14 cellular contexts compared by ENCODE assay signal in genomic region chr10:86110156-86110786, GRCh38.
A peak's percentile ranks its signal among the peaks of the same experiment; 100 is the strongest.
DNase-seq lines count a peak whose midpoint lies in the region; ATAC-seq and TF ChIP-seq lines count a peak whose summit lies in the region.
"Had no signal": no experiment of that assay in that cellular context is flagged by ENCODE, and none has a peak within 500 bp of the region (broad histone marks: within the 10 kb centered on the region; RNA-seq: fewer than 3 reads in every experiment).

No MANE protein-coding gene starts in this region.

- no peak overlapping the region for H3K4me3 Mint-ChIP-seq in WTC11
- H3K4me3 Mint-ChIP-seq in neural crest cell, result no peak overlapping the region
- H3K4me3 Mint-ChIP-seq: brain, T-cell had no signal

- no peaks in the 10 kb centered on the region for H3K27me3 Mint-ChIP-seq in WTC11 (ENCODE audit: low read depth)
- no peaks in the 10 kb centered on the region for H3K27me3 Mint-ChIP-seq in neural crest cell (ENCODE audit: low read depth)

- no peak overlapping the region for H3K27ac Mint-ChIP-seq in WTC11
- no peak overlapping the region for H3K27ac Mint-ChIP-seq in neural crest cell (ENCODE audit: unreplicated experiment)
- H3K27ac Mint-ChIP-seq: brain, T-cell had no signal

- DNase-seq in activated CD4-positive, alpha-beta T cell treated with anti-CD3 and anti-CD28 coated beads for 48 hours, result peak; percentile 7
- DNase-seq in activated CD4-positive, alpha-beta T cell treated with anti-CD3 and anti-CD28 coated beads for 4 hours, result no peak
- DNase-seq in GM13977 (ENCODE audit: low spot score) (no peak), WTC11 (ENCODE audit: low spot score) (peak; percentile 63), neural crest cell (ENCODE audit: low read depth, low spot score) (no peak), DMS53 treated with DMSO at 0.1 percent for 48 hours (lab: John Stamatoyannopoulos, UW; ENCODE audit: unreplicated experiment) (no peak)
- DNase-seq in activated T-cell treated with anti-CD3 and anti-CD28 coated beads, Interleukin-2, amount 50 U/mL, for 1 hour, result no peak
- DNase-seq: activated naive CD4-positive, alpha-beta T cell treated with anti-CD3 and anti-CD28 coated beads, Interleukin-2, amount 50 U/mL, for 16 hours; pancreas; T-cell; thyroid gland had no signal

- ATAC-seq in WTC11 (peak; percentile 94), GM21515 (IDR thresholded peaks at IDR 0.05; ENCODE audit: unreplicated experiment) (no peak)
- ATAC-seq: left lobe of liver, pancreas, T-cell had no signal

- in situ Hi-C loops in GM13977 (cut with MboI; ENCODE audit: low pct_unique_long_range_greater_than_20kb, low sequenced_read_pairs, unreplicated experiment), result no loop called here

- POLR2A ChIA-PET in WTC11 (lab: Charles Lee), result no interaction called here

- H3K9me3 Mint-ChIP-seq in WTC11, result no peaks in the 10 kb centered on the region
- no peaks in the 10 kb centered on the region for H3K9me3 Mint-ChIP-seq in neural crest cell
- H3K9me3 Mint-ChIP-seq: T-cell had no signal

- no peaks in the 10 kb centered on the region for H3K36me3 Mint-ChIP-seq in WTC11
- H3K36me3 Mint-ChIP-seq in neural crest cell (ENCODE audit: low read depth), result no peaks in the 10 kb centered on the region
- H3K36me3 Mint-ChIP-seq: brain, T-cell had no signal

- TF ChIP-seq CTCF in GM13977 (IDR thresholded peaks at IDR 0.05; ENCODE audit: extremely low read depth, insufficient read depth, missing control alignments) (peak; percentile 43), WTC11 (IDR thresholded peaks at IDR 0.05) (peak; percentile 70), neural crest cell (conservative IDR thresholded peaks at IDR 0.05) (peak; percentile 32)

- CTCF ChIA-PET in WTC11 (lab: Charles Lee), result interaction anchor here (0.6 to 2.2 kb wide), 17 partner anchors 9 to 467 kb away, joined by 3 to 8 read pairs (median 3); no protein-coding TSS in a partner anchor

- no peaks in the 10 kb centered on the region for H3K4me1 Mint-ChIP-seq in WTC11
- no peaks in the 10 kb centered on the region for H3K4me1 Mint-ChIP-seq in neural crest cell
- H3K4me1 Mint-ChIP-seq: T-cell had no signal

TF ChIP-seq in WTC11, 78 proteins besides CTCF, POLR2A, EP300 and RAD21:
- TF ChIP-seq TCF7 (CRISPR knock-in tag; IDR thresholded peaks at IDR 0.05; ENCODE audit: low read depth) (no peak), HMGA2 (CRISPR knock-in tag; IDR thresholded peaks at IDR 0.05) (no peak), ZNF138 (CRISPR knock-in tag; conservative IDR thresholded peaks at IDR 0.05) (no peak), RELA (CRISPR knock-in tag; IDR thresholded peaks at IDR 0.05; ENCODE audit: borderline replicate concordance) (no peak), FOXJ3 (CRISPR knock-in tag; IDR thresholded peaks at IDR 0.05; ENCODE audit: borderline replicate concordance) (no peak), CREM (CRISPR knock-in tag; IDR thresholded peaks at IDR 0.05) (no peak), MLX (CRISPR knock-in tag; IDR thresholded peaks at IDR 0.05) (no peak), ELF4 (CRISPR knock-in tag; IDR thresholded peaks at IDR 0.05; ENCODE audit: low read depth) (no peak), MXD4 (CRISPR knock-in tag; IDR thresholded peaks at IDR 0.05; ENCODE audit: borderline replicate concordance) (no peak), ZNF219 (CRISPR knock-in tag; IDR thresholded peaks at IDR 0.05; ENCODE audit: borderline replicate concordance) (no peak), ATF3 (CRISPR knock-in tag; conservative IDR thresholded peaks at IDR 0.05) (no peak)
- TF ChIP-seq, protein P1, sequence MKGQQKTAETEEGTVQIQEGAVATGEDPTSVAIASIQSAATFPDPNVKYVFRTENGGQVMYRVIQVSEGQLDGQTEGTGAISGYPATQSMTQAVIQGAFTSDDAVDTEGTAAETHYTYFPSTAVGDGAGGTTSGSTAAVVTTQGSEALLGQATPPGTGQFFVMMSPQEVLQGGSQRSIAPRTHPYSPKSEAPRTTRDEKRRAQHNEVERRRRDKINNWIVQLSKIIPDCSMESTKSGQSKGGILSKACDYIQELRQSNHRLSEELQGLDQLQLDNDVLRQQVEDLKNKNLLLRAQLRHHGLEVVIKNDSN (CRISPR knock-in tag; IDR thresholded peaks at IDR 0.05), result no peak
- TF ChIP-seq, protein P2, sequence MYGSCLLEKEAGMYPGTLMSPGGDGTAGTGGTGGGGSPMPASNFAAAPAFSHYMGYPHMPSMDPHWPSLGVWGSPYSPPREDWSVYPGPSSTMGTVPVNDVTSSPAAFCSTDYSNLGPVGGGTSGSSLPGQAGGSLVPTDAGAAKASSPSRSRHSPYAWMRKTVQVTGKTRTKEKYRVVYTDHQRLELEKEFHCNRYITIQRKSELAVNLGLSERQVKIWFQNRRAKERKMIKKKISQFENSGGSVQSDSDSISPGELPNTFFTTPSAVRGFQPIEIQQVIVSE (CRISPR knock-in tag; IDR thresholded peaks at IDR 0.05; ENCODE audit: borderline replicate concordance), result no peak

Comparison
In these comparisons a context has a peak if more than half of its experiments do, and no peak if none do; other contexts are left out.
1. DNase-seq: peak in activated CD4-positive, alpha-beta T cell treated with anti-CD3 and anti-CD28 coated beads for 48 hours (single experiment) and WTC11 (single experiment); none in activated CD4-positive, alpha-beta T cell treated with anti-CD3 and anti-CD28 coated beads for 4 hours (0 of 2), GM13977 (single experiment), neural crest cell (single experiment), activated T-cell treated with anti-CD3 and anti-CD28 coated beads, Interleukin-2, amount 50 U/mL, for 1 hour (single experiment) and DMS53 treated with DMSO at 0.1 percent for 48 hours (single experiment).
2. Peak in every context shown above with its lines, with median percentiles within 50 percentile points of each other: CTCF ChIP-seq.